Comparison of ENCODE assay signal across 1 cellular context in the genomic region with DNA sequence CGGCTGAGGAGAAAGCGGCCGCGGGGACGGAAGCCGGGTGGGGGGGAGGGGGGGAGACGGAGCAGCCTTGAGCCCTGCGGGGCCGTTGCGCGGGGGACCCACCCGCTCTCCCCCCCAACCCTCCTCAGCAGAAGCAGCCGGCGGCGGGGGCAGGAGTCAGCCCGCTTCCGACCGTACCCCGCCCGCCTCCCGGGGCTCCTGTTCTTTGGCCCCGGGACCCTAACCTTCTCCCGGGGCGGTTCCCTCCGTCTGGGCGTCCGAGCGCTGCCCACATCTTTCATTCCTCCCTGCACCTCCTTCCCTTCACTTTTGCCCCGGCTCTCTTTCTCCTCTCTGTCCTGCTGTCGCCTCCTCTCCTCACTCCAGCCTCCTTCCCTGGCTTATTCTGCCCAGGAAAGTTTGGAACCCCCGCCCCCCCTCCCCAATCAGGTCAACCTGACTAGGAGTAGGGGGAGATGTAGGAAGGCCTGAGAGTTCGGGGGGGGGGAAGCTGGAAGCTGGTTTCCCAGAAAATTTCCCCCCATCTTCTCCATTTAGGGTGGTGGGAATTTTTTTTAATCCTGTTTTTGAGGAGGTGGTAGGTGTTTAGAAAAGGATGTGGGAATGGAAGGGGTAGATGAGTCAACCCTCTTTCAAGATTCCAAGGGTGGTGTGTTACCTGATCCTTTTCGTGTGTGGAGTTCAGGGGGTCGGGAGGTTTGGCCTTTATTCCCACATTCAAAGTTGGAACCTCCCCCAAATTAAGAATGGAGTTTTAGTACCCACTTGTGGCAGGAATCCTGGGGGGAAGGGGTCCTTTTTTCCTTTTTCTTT.
TF ChIP-seq lines count a peak whose summit lies in the region.

No MANE protein-coding gene starts in this region.

TF ChIP-seq in endothelial cell of umbilical vein, 7 proteins besides CTCF, POLR2A, EP300 and RAD21 (continued from another document):
- TF ChIP-seq EZH2 (IDR thresholded peaks at IDR 0.05; ENCODE audit: borderline replicate concordance, low read depth, low read length, severe bottlenecking) = no peak
- TF ChIP-seq, protein P1, sequence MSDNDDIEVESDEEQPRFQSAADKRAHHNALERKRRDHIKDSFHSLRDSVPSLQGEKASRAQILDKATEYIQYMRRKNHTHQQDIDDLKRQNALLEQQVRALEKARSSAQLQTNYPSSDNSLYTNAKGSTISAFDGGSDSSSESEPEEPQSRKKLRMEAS (IDR thresholded peaks at IDR 0.05; ENCODE audit: insufficient read depth, insufficient read length) = no peak
- no peak for TF ChIP-seq MYC (IDR thresholded peaks at IDR 0.05; ENCODE audit: low read depth, low read length)
TF ChIP-seq in endothelial cell of umbilical vein: peak in this region for 0.
